In the genomic region with DNA sequence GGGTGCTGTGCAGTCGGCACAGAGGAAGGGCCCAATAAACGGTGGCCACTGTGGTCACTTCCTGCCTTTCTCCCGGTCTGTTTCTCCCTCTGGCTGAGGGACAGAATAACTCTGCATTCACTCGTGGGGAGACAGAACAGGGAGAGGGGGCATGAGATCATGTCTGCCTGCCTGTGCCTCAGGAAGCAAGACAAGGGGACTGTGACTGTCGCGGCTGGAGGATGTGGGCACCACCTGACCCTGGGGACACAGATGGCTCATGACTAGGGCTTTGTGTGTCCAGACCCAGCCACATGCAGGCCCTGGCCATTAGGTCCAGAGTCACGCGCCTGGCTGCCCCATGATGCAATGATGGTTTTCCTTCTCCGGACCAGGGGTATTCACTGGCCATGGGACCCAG, we compare ENCODE assay signal across 1 cellular context.
TF ChIP-seq lines count a peak whose summit lies in the region.

No MANE protein-coding gene starts in this region.

TF ChIP-seq in GM12878, 131 proteins besides CTCF, POLR2A, EP300 and RAD21:
- TF ChIP-seq PAX5 (IDR thresholded peaks at IDR 0.05; ENCODE audit: borderline replicate concordance, low read depth, low read length) = no peak
- no peak for TF ChIP-seq JUND (IDR thresholded peaks at IDR 0.05; ENCODE audit: low read depth, low read length)
- TF ChIP-seq, protein P1, sequence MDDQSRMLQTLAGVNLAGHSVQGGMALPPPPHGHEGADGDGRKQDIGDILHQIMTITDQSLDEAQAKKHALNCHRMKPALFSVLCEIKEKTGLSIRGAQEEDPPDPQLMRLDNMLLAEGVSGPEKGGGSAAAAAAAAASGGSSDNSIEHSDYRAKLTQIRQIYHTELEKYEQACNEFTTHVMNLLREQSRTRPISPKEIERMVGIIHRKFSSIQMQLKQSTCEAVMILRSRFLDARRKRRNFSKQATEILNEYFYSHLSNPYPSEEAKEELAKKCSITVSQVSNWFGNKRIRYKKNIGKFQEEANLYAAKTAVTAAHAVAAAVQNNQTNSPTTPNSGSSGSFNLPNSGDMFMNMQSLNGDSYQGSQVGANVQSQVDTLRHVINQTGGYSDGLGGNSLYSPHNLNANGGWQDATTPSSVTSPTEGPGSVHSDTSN (IDR thresholded peaks at IDR 0.05; ENCODE audit: insufficient replicate concordance, low read depth, low read length) = no peak
- TF ChIP-seq ZNF217 (IDR thresholded peaks at IDR 0.05) = no peak
- TF ChIP-seq POU2F2 (IDR thresholded peaks at IDR 0.05; ENCODE audit: borderline replicate concordance, low read depth, low read length) = no peak
- TF ChIP-seq KDM1A (IDR thresholded peaks at IDR 0.05; ENCODE audit: borderline replicate concordance) = no peak
- no peak for TF ChIP-seq RELB (IDR thresholded peaks at IDR 0.05; ENCODE audit: low read depth)
- no peak for TF ChIP-seq IKZF1 (conservative IDR thresholded peaks at IDR 0.05)
- TF ChIP-seq BACH1 (IDR thresholded peaks at IDR 0.05; ENCODE audit: borderline replicate concordance) = no peak
- no peak for TF ChIP-seq HDGF (IDR thresholded peaks at IDR 0.05)
- no peak for TF ChIP-seq DPF2 (IDR thresholded peaks at IDR 0.05)
- no peak for TF ChIP-seq SP1 (IDR thresholded peaks at IDR 0.05; ENCODE audit: low read depth, low read length)
- no peak for TF ChIP-seq ZNF24 (IDR thresholded peaks at IDR 0.05)
- no peak for TF ChIP-seq BMI1 (IDR thresholded peaks at IDR 0.05; ENCODE audit: borderline replicate concordance)
- no peak for TF ChIP-seq WRNIP1 (IDR thresholded peaks at IDR 0.05; ENCODE audit: borderline replicate concordance, low read depth, low read length)
- no peak for TF ChIP-seq CREM (IDR thresholded peaks at IDR 0.05; ENCODE audit: low read depth)
- TF ChIP-seq KLF5 (IDR thresholded peaks at IDR 0.05; ENCODE audit: partially characterized antibody) = no peak
- TF ChIP-seq RBBP5 (conservative IDR thresholded peaks at IDR 0.05) = no peak
- no peak for TF ChIP-seq MEF2A (IDR thresholded peaks at IDR 0.05; ENCODE audit: insufficient read depth, low read depth, low read length)
- TF ChIP-seq, protein P2, sequence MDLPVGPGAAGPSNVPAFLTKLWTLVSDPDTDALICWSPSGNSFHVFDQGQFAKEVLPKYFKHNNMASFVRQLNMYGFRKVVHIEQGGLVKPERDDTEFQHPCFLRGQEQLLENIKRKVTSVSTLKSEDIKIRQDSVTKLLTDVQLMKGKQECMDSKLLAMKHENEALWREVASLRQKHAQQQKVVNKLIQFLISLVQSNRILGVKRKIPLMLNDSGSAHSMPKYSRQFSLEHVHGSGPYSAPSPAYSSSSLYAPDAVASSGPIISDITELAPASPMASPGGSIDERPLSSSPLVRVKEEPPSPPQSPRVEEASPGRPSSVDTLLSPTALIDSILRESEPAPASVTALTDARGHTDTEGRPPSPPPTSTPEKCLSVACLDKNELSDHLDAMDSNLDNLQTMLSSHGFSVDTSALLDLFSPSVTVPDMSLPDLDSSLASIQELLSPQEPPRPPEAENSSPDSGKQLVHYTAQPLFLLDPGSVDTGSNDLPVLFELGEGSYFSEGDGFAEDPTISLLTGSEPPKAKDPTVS (IDR thresholded peaks at IDR 0.05; ENCODE audit: low read depth, low read length) = no peak
